In genomic region chr1:98702976-98703375, GRCh38 we compare ENCODE assay signal across 27 cellular contexts. TPM values are rescaled to one million over a fixed set of nuclear protein-coding genes. Genes with fewer than 3 reads are reported as not detected.
DNase-seq lines count a peak whose midpoint lies in the region; ATAC-seq and TF ChIP-seq lines count a peak whose summit lies in the region.
"Had no signal": no experiment of that assay in that cellular context is flagged by ENCODE, and none has a peak within 500 bp of the region (broad histone marks: within the 10 kb centered on the region; RNA-seq: fewer than 3 reads in every experiment).

No MANE protein-coding gene starts in this region.

- no peak overlapping the region for H3K27ac ChIP-seq in mammary epithelial cell (ENCODE audit: insufficient read depth, low read depth, low read length)
- H3K27ac ChIP-seq in body of pancreas, result no peak overlapping the region
- H3K27ac ChIP-seq: 22Rv1, pancreas, transverse colon had no signal

- 100% methylated on average over 1 of the region's 1 CpG for WGBS in mammary epithelial cell (ENCODE audit: low coverage, missing lambda C conversion rate)
- WGBS in body of pancreas, 2 donors, result 90 to 92% methylated on average over 1 of the region's 1 CpG

- BruUV-seq in mammary epithelial cell (replicated peaks; lab: Mats Ljungman, UMichigan) (no TSS peak), MCF 10A (replicated peaks; lab: Mats Ljungman, UMichigan) (no TSS peak)

- CTCF ChIA-PET in mammary epithelial cell (lab: Charles Lee; ENCODE audit: low non-redundant PET) (no interaction called here), MCF 10A (lab: Yijun Ruan, JAX) (no interaction called here)
- CTCF ChIA-PET in activated naive CD4-positive, alpha-beta T cell treated with anti-CD3 and anti-CD28 coated beads for 36 hours (lab: Charles Lee), result no interaction called here

- H3K9me3 ChIP-seq in mammary epithelial cell (replicated peaks; ENCODE audit: insufficient read depth, low read length) (no peaks in the 10 kb centered on the region), body of pancreas (no peaks in the 10 kb centered on the region)
- H3K9me3 ChIP-seq: HAP-1, pancreas, transverse colon had no signal

- H3K36me3 ChIP-seq in mammary epithelial cell (ENCODE audit: insufficient read depth, low read length) (peaks cover 7% of the 10 kb centered on the region), body of pancreas (replicated peaks in 1 of 2; ENCODE audit: insufficient read depth in 1 of 2, low read depth in 2 of 2) (no peaks in the 10 kb centered on the region)
- H3K36me3 ChIP-seq: HAP-1, pancreas had no signal

- no peak for ATAC-seq in body of pancreas
- ATAC-seq in GM19395 (IDR thresholded peaks at IDR 0.05; ENCODE audit: unreplicated experiment), result no peak
- ATAC-seq: activated naive CD8-positive, alpha-beta T cell treated with anti-CD3 and anti-CD28 coated beads, Interleukin-2, amount 50 U/mL, for 24 hours; naive thymus-derived CD4-positive, alpha-beta T cell; pancreas; Right ventricle myocardium inferior; stimulated activated naive CD8-positive, alpha-beta T cell treated with anti-CD3 and anti-CD28 coated beads, Interleukin-15, Interleukin-2, amounts not matched to agents 100 U/mL and 50 U/mL, for 24 hours had no signal

- H3K4me1 ChIP-seq in mammary epithelial cell (ENCODE audit: insufficient read depth, low read length) (no peaks in the 10 kb centered on the region), body of pancreas (no peaks in the 10 kb centered on the region)
- H3K4me1 ChIP-seq: pancreas had no signal

- TF ChIP-seq CTCF in mammary epithelial cell (conservative IDR thresholded peaks at IDR 0.05 in 1 of 2, IDR thresholded peaks at IDR 0.05 in 1 of 2; ENCODE audit: extremely low read depth in 1 of 2, insufficient read depth in 1 of 2, low read depth in 1 of 2, low read length in 2 of 2), result no peak
- TF ChIP-seq CTCF in MCF 10A (IDR thresholded peaks at IDR 0.05; ENCODE audit: unreplicated experiment), result no peak
- TF ChIP-seq CTCF in fibroblast of the aortic adventitia (IDR thresholded peaks at IDR 0.05; ENCODE audit: insufficient read depth, low read length), result no peak
- TF ChIP-seq CTCF in body of pancreas (IDR thresholded peaks at IDR 0.05), result no peak

- intact Hi-C loops in mammary epithelial cell (cut with micrococcal nuclease) (no loop called here), MCF 10A (cut with micrococcal nuclease) (no loop called here), body of pancreas (cut with DNase I) (no loop called here)
- intact Hi-C loops in activated naive CD4-positive, alpha-beta T cell treated with anti-CD3 and anti-CD28 coated beads for 36 hours (cut with micrococcal nuclease), result no loop called here

- POLR2A ChIA-PET in MCF 10A (lab: Yijun Ruan, JAX), result no interaction called here

- H3K9ac ChIP-seq in mammary epithelial cell (ENCODE audit: insufficient read depth, low read length), result no peak overlapping the region

- H4K20me1 ChIP-seq in mammary epithelial cell (ENCODE audit: insufficient read depth, low read length), result no peaks in the 10 kb centered on the region

- no peak overlapping the region for H3K4me2 ChIP-seq in mammary epithelial cell (ENCODE audit: insufficient read depth, low read depth, low read length)

- H3K27me3 ChIP-seq in mammary epithelial cell (ENCODE audit: insufficient read depth, low read length) (no peaks in the 10 kb centered on the region), body of pancreas (no peaks in the 10 kb centered on the region)
- H3K27me3 ChIP-seq: pancreas, transverse colon had no signal

- no peaks in the 10 kb centered on the region for H3K9me3 Mint-ChIP-seq in MCF 10A (ENCODE audit: unreplicated experiment)
- H3K9me3 Mint-ChIP-seq in activated naive CD4-positive, alpha-beta T cell treated with anti-CD3 and anti-CD28 coated beads for 36 hours, result no peaks in the 10 kb centered on the region
- H3K9me3 Mint-ChIP-seq: activated naive CD8-positive, alpha-beta T cell treated with anti-CD3 and anti-CD28 coated beads, Interleukin-2, amount 50 U/mL, for 24 hours; central memory CD8-positive, alpha-beta T cell; naive thymus-derived CD4-positive, alpha-beta T cell had no signal

- DNase-seq in mammary epithelial cell (peak; percentile 41), MCF 10A (ENCODE audit: unreplicated experiment) (no peak), amniotic epithelial cell (ENCODE audit: low read depth) (peak; percentile 83), fibroblast of the aortic adventitia (ENCODE audit: low read depth) (peak; percentile 29), body of pancreas (no peak), Ammon's horn (ENCODE audit: low spot score) (no peak)
- DNase-seq in activated naive CD4-positive, alpha-beta T cell treated with anti-CD3 and anti-CD28 coated beads for 36 hours, result no peak
- DNase-seq: activated CD4-positive, alpha-beta T cell treated with anti-CD3 and anti-CD28 coated beads for 4 hours; activated naive CD8-positive, alpha-beta T cell treated with anti-CD3 and anti-CD28 coated beads, Interleukin-2, amount 50 U/mL, for 24 hours; CD4-positive, CD25-positive, alpha-beta regulatory T cell; DMS153; effector CD4-positive, alpha-beta T cell; KBM-7; kidney; naive thymus-derived CD4-positive, alpha-beta T cell; NCI-H1105; NCI-H2107; NCI-H524; pancreas; stimulated activated CD4-positive, alpha-beta T cell treated with anti-CD3 and anti-CD28 coated beads, Interleukin-1b, Interleukin-23, amount 100 ng/mL, for 48 hours; stimulated activated naive CD8-positive, alpha-beta T cell treated with anti-CD3 and anti-CD28 coated beads, Interleukin-15, Interleukin-2, amounts not matched to agents 100 U/mL and 50 U/mL, for 24 hours; transverse colon had no signal

- H3K79me2 ChIP-seq in mammary epithelial cell (ENCODE audit: insufficient read depth, low read length), result no peaks in the 10 kb centered on the region

- H3K36me3 Mint-ChIP-seq in MCF 10A (ENCODE audit: insufficient read depth, unreplicated experiment), result peaks cover 8% of the 10 kb centered on the region
- no peaks in the 10 kb centered on the region for H3K36me3 Mint-ChIP-seq in activated naive CD4-positive, alpha-beta T cell treated with anti-CD3 and anti-CD28 coated beads for 36 hours (ENCODE audit: low read depth)
- H3K36me3 Mint-ChIP-seq: CD4-positive, CD25-positive, alpha-beta regulatory T cell; naive thymus-derived CD4-positive, alpha-beta T cell had no signal

- H3K27me3 Mint-ChIP-seq in MCF 10A (ENCODE audit: insufficient read depth, unreplicated experiment), result no peaks in the 10 kb centered on the region
- H3K27me3 Mint-ChIP-seq in activated naive CD4-positive, alpha-beta T cell treated with anti-CD3 and anti-CD28 coated beads for 36 hours (ENCODE audit: low read depth), result peaks cover 2% of the 10 kb centered on the region
- H3K27me3 Mint-ChIP-seq: CD4-positive, CD25-positive, alpha-beta regulatory T cell; central memory CD8-positive, alpha-beta T cell had no signal

- H3K27ac Mint-ChIP-seq in MCF 10A (ENCODE audit: low read depth, unreplicated experiment), result no peak overlapping the region
- no peak overlapping the region for H3K27ac Mint-ChIP-seq in activated naive CD4-positive, alpha-beta T cell treated with anti-CD3 and anti-CD28 coated beads for 36 hours
- H3K27ac Mint-ChIP-seq: activated naive CD8-positive, alpha-beta T cell treated with anti-CD3 and anti-CD28 coated beads, Interleukin-2, amount 50 U/mL, for 24 hours; CD4-positive, CD25-positive, alpha-beta regulatory T cell; naive thymus-derived CD4-positive, alpha-beta T cell had no signal

- H3K4me3 Mint-ChIP-seq in MCF 10A (ENCODE audit: unreplicated experiment), result no peak overlapping the region
- H3K4me3 Mint-ChIP-seq in activated naive CD4-positive, alpha-beta T cell treated with anti-CD3 and anti-CD28 coated beads for 36 hours, result no peak overlapping the region
- H3K4me3 Mint-ChIP-seq: activated naive CD8-positive, alpha-beta T cell treated with anti-CD3 and anti-CD28 coated beads, Interleukin-2, amount 50 U/mL, for 24 hours; CD4-positive, CD25-positive, alpha-beta regulatory T cell; central memory CD8-positive, alpha-beta T cell; naive thymus-derived CD4-positive, alpha-beta T cell had no signal

- in situ Hi-C loops in mammary epithelial cell (cut with MboI; ENCODE audit: low sequenced_read_pairs in 2 of 2), result no loop called here

- no peak for TF ChIP-seq POLR2A in body of pancreas (IDR thresholded peaks at IDR 0.05)

- dilution Hi-C loops in mammary epithelial cell (cut with HindIII; ENCODE audit: low sequenced_read_pairs), result no loop called here

- H2AFZ ChIP-seq in mammary epithelial cell (ENCODE audit: low read depth, low read length), result no peak overlapping the region

- H3K4me3 ChIP-seq in mammary epithelial cell (replicated peaks in 1 of 3; ENCODE audit: insufficient read depth in 1 of 3, low read depth in 2 of 3, low read length in 3 of 3), result no peak overlapping the region
- no peak overlapping the region for H3K4me3 ChIP-seq in fibroblast of the aortic adventitia (ENCODE audit: low read depth, low read length)
- H3K4me3 ChIP-seq in body of pancreas, result no peak overlapping the region
- H3K4me3 ChIP-seq: HAP-1, pancreas, transverse colon had no signal

- no peaks in the 10 kb centered on the region for H3K4me1 Mint-ChIP-seq in MCF 10A (ENCODE audit: insufficient read depth, unreplicated experiment)
- H3K4me1 Mint-ChIP-seq in activated naive CD4-positive, alpha-beta T cell treated with anti-CD3 and anti-CD28 coated beads for 36 hours (ENCODE audit: low read depth), result no peaks in the 10 kb centered on the region
- H3K4me1 Mint-ChIP-seq: activated naive CD8-positive, alpha-beta T cell treated with anti-CD3 and anti-CD28 coated beads, Interleukin-2, amount 50 U/mL, for 24 hours; CD4-positive, CD25-positive, alpha-beta regulatory T cell; central memory CD8-positive, alpha-beta T cell; naive thymus-derived CD4-positive, alpha-beta T cell had no signal

RNA-seq across cellular contexts. Expression of gene SNX7, which starts 41.5 kb away (rescaled TPM):
- 10 to 100 TPM; 51.2 to 53.0 TPM for total RNA-seq in mammary epithelial cell
- 32.5 TPM for polyA plus RNA-seq in mammary epithelial cell
- polyA minus RNA-seq in mammary epithelial cell, result 36.4 TPM
- 22.8 and 24.2 TPM in 2 replicates for total RNA-seq in MCF 10A (2022)
- total RNA-seq in fibroblast of the aortic adventitia (ENCODE audit: low replicate concordance), result 80.3 and 83.0 TPM in 2 replicates
- 10 to 100 TPM in 1 of 2 donors, 1 to 10 TPM in 1; 8.6 to 16.1 TPM for total RNA-seq in body of pancreas
- under 1 TPM in 1 of 2 experiments, not detected in 1; 0.12 TPM for total RNA-seq in activated naive CD4-positive, alpha-beta T cell treated with anti-CD3 and anti-CD28 coated beads for 36 hours
- total RNA-seq: CD4-positive, CD25-positive, alpha-beta regulatory T cell had no signal
- polyA plus RNA-seq: CD4-positive, CD25-positive, alpha-beta regulatory T cell; naive thymus-derived CD4-positive, alpha-beta T cell had no signal

Comparison
In these comparisons a context has a peak if more than half of its experiments do, and no peak if none do; other contexts are left out.
1. DNase-seq: peak in mammary epithelial cell (single experiment), amniotic epithelial cell (single experiment) and fibroblast of the aortic adventitia (single experiment); none in MCF 10A (single experiment), body of pancreas (0 of 4), activated naive CD4-positive, alpha-beta T cell treated with anti-CD3 and anti-CD28 coated beads for 36 hours (single experiment) and Ammon's horn (single experiment).
2. RNA of gene SNX7, which starts 41.5 kb away (total RNA-seq): 80.3 to 83.0 TPM in fibroblast of the aortic adventitia, 51.2 to 53.0 TPM in mammary epithelial cell, 22.8 to 24.2 TPM in MCF 10A and 8.6 to 16.1 TPM in body of pancreas; 0.12 TPM in activated naive CD4-positive, alpha-beta T cell treated with anti-CD3 and anti-CD28 coated beads for 36 hours; every median in the first group is over 4 times any median in the second.